32 cellular contexts compared by ENCODE assay signal in the genomic region with DNA sequence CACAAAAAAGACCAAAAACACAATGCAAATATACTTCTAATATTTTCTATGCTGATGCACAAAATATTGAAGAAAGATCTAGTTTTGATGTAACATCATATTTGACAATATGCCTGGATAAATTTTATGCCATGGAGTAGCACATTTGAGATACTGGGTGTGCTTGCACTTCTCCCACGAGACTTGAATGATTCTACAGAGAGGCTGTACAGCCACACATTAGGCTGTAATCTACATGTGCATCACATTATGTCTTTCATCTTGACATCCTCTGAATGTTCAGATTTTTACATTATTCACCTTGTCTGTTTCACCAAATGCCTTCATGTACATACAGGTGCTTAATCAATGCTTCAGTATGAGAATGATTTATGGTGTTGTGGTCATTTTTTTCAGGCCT.
DNase-seq lines count a peak whose midpoint lies in the region; ATAC-seq and TF ChIP-seq lines count a peak whose summit lies in the region.
"Had no signal": no experiment of that assay in that cellular context is flagged by ENCODE, and none has a peak within 500 bp of the region (broad histone marks: within the 10 kb centered on the region; RNA-seq: fewer than 3 reads in every experiment).

No MANE protein-coding gene starts in this region.

- no peaks in the 10 kb centered on the region; the same call in 1 of the 2 replicates for H3K9me2 ChIP-seq in SK-N-SH

- H3K4me3 ChIP-seq in SK-N-SH (ENCODE audit: low read depth in 2 of 2, low read length in 1 of 2) (no peak overlapping the region), KMS-11 (IDR thresholded peaks at IDR 0.05; ENCODE audit: insufficient read depth, low read depth, low read length) (peak overlapping the region; percentile 32), thyroid gland (replicated peaks in 1 of 3) (no peak overlapping the region)
- H3K4me3 ChIP-seq: BLaER1, spleen, tibial artery, vagina had no signal

- no peak overlapping the region for H3K27ac Mint-ChIP-seq in mesothelial cell of epicardium
- H3K27ac Mint-ChIP-seq: activated CD8-positive, alpha-beta T cell treated with anti-CD3 and anti-CD28 coated beads for 36 hours; activated naive CD4-positive, alpha-beta T cell treated with anti-CD3 and anti-CD28 coated beads, Interleukin-2, amount 50 U/mL, for 24 hours; activated T-helper 17 cell treated with anti-CD3 and anti-CD28 coated beads, Interleukin-2, amount 50 U/mL, for 72 hours; T-helper 2 cell treated with Interferon-gamma antibody and Interleukin-4, amounts not matched to agents 5 μg/mL and 100 μg/mL, for 36 hours had no signal

- H3K4me1 Mint-ChIP-seq in mesothelial cell of epicardium = no peaks in the 10 kb centered on the region
- H3K4me1 Mint-ChIP-seq: activated naive CD4-positive, alpha-beta T cell treated with anti-CD3 and anti-CD28 coated beads, Interleukin-2, amount 50 U/mL, for 24 hours; activated T-helper 17 cell treated with anti-CD3 and anti-CD28 coated beads, Interleukin-2, amount 50 U/mL, for 72 hours had no signal

- no peaks in the 10 kb centered on the region for H4K20me1 ChIP-seq in SK-N-SH (ENCODE audit: insufficient read depth)
- no peaks in the 10 kb centered on the region for H4K20me1 ChIP-seq in KMS-11 (ENCODE audit: insufficient read depth)
- H4K20me1 ChIP-seq: BLaER1 had no signal

- TF ChIP-seq CTCF in SK-N-SH (IDR thresholded peaks at IDR 0.05) (no peak), KMS-11 (conservative IDR thresholded peaks at IDR 0.05; ENCODE audit: low read depth, low read length) (no peak), thyroid gland (IDR thresholded peaks at IDR 0.05) (no peak), mesothelial cell of epicardium (IDR thresholded peaks at IDR 0.05; ENCODE audit: unreplicated experiment) (no peak)

- H3K27ac ChIP-seq in SK-N-SH (ENCODE audit: low read depth in 2 of 2, low read length in 1 of 2) = no peak overlapping the region
- H3K27ac ChIP-seq in KMS-11 = peak overlapping the region; percentile 77
- H3K27ac ChIP-seq in thyroid gland = peak overlapping the region; percentile 26 to 73 (median 54)
- H3K27ac ChIP-seq: BLaER1, dorsolateral prefrontal cortex, esophagus squamous epithelium, foreskin keratinocyte, tibial artery, vagina had no signal

- no peaks in the 10 kb centered on the region for H3F3A ChIP-seq in SK-N-SH (replicated peaks; ENCODE audit: insufficient read depth)

- ATAC-seq in SK-N-SH treated with all-trans-retinoic acid at 6 μM for 48 hours (no peak), HG02763 (IDR thresholded peaks at IDR 0.05; ENCODE audit: unreplicated experiment) (no peak)
- ATAC-seq: activated CD8-positive, alpha-beta T cell treated with anti-CD3 and anti-CD28 coated beads for 36 hours; activated T-helper 17 cell treated with anti-CD3 and anti-CD28 coated beads, Interleukin-2, amount 50 U/mL, for 72 hours; foreskin keratinocyte; HepG2; left lobe of liver; PC-3 had no signal

- intact Hi-C loops in thyroid gland (cut with DNase I) = no loop called here

- H3K9ac ChIP-seq in SK-N-SH = no peak overlapping the region
- peak overlapping the region; percentile 68 for H3K9ac ChIP-seq in KMS-11
- H3K9ac ChIP-seq: BLaER1 had no signal

- WGBS in SK-N-SH (ENCODE audit: low lambda C conversion rate) = 39% methylated on average over 1 of the region's 1 CpG
- 63 to 66% methylated on average over 1 of the region's 1 CpG for WGBS in thyroid gland, 2 donors

- H3K36me3 ChIP-seq in SK-N-SH (replicated peaks in 1 of 2; ENCODE audit: control insufficient read depth in 1 of 2, insufficient read depth in 2 of 2, low read length in 1 of 2) (no peaks in the 10 kb centered on the region), KMS-11 (ENCODE audit: insufficient read depth) (no peaks in the 10 kb centered on the region), thyroid gland (no peaks in the 10 kb centered on the region)
- H3K36me3 ChIP-seq: BLaER1, esophagus squamous epithelium, spleen, tibial artery, vagina had no signal

- no peak for TF ChIP-seq POLR2A in thyroid gland (IDR thresholded peaks at IDR 0.05)

- no peak overlapping the region for H3K4me2 ChIP-seq in SK-N-SH
- peak overlapping the region; percentile 71 for H3K4me2 ChIP-seq in KMS-11
- H3K4me2 ChIP-seq: BLaER1 had no signal

- H3K36me3 Mint-ChIP-seq in mesothelial cell of epicardium = no peaks in the 10 kb centered on the region
- H3K36me3 Mint-ChIP-seq: activated naive CD4-positive, alpha-beta T cell treated with anti-CD3 and anti-CD28 coated beads, Interleukin-2, amount 50 U/mL, for 24 hours had no signal

- TF ChIP-seq RAD21 in SK-N-SH (IDR thresholded peaks at IDR 0.05; ENCODE audit: low read length) = no peak

- H3K9me3 ChIP-seq in SK-N-SH (no peaks in the 10 kb centered on the region), thyroid gland (no peaks in the 10 kb centered on the region)
- H3K9me3 ChIP-seq: BLaER1, esophagus squamous epithelium, spleen, tibial artery, vagina had no signal

- no peak for DNase-seq in SK-N-SH
- DNase-seq in RPMI8226 = peak; percentile 15
- no peak for DNase-seq in thyroid gland
- no peak for DNase-seq in mesothelial cell of epicardium (ENCODE audit: low spot score in 2 of 2, unreplicated experiment in 2 of 2)
- DNase-seq: activated CD4-positive, alpha-beta T cell treated with anti-CD3 and anti-CD28 coated beads for 1 hour; activated CD8-positive, alpha-beta T cell treated with anti-CD3 and anti-CD28 coated beads for 36 hours; amygdala; DMS153; dorsolateral prefrontal cortex; esophagus squamous epithelium; foreskin keratinocyte; HCEC 1CT; head of caudate nucleus; mesendoderm; MV-4-11; NCI-H226; NCI-H526 treated with DMSO at 0.1 percent for 48 hours; PC-3; right cardiac atrium; Right ventricle myocardium superior; spleen; tibial artery had no signal

- CTCF ChIA-PET in SK-N-SH (lab: Yijun Ruan, JAX) = interaction anchor here (0.6 kb wide), 1 partner anchor 76 kb away, joined by 3 read pairs; no protein-coding TSS in a partner anchor

- H3K4me1 ChIP-seq in SK-N-SH (ENCODE audit: control insufficient read depth in 1 of 2, insufficient read depth in 2 of 2, low read depth in 1 of 2, low read length in 1 of 2) = no peaks in the 10 kb centered on the region; a peak in 2 of 4 replicates
- peaks cover 9% of the 10 kb centered on the region for H3K4me1 ChIP-seq in KMS-11 (ENCODE audit: low read depth, poor library complexity, severe bottlenecking)
- H3K4me1 ChIP-seq in thyroid gland = peaks cover 4 to 10% of the 10 kb centered on the region in 2 donors
- H3K4me1 ChIP-seq: esophagus squamous epithelium, foreskin keratinocyte, spleen, tibial artery, vagina had no signal

- POLR2A ChIA-PET in SK-N-SH (lab: Yijun Ruan, JAX) = no interaction called here

- no peak for TF ChIP-seq EP300 in SK-N-SH (IDR thresholded peaks at IDR 0.05; ENCODE audit: borderline replicate concordance in 1 of 2, low read depth in 1 of 2, low read length in 1 of 2)

- no peaks in the 10 kb centered on the region for H3K27me3 Mint-ChIP-seq in mesothelial cell of epicardium (ENCODE audit: low read depth)
- H3K27me3 Mint-ChIP-seq: activated CD8-positive, alpha-beta T cell treated with anti-CD3 and anti-CD28 coated beads for 36 hours; activated naive CD4-positive, alpha-beta T cell treated with anti-CD3 and anti-CD28 coated beads, Interleukin-2, amount 50 U/mL, for 24 hours; activated T-helper 17 cell treated with anti-CD3 and anti-CD28 coated beads, Interleukin-2, amount 50 U/mL, for 72 hours had no signal

- no peak overlapping the region for H3K4me3 Mint-ChIP-seq in mesothelial cell of epicardium
- H3K4me3 Mint-ChIP-seq: activated CD8-positive, alpha-beta T cell treated with anti-CD3 and anti-CD28 coated beads for 36 hours; activated naive CD4-positive, alpha-beta T cell treated with anti-CD3 and anti-CD28 coated beads, Interleukin-2, amount 50 U/mL, for 24 hours; activated T-helper 17 cell treated with anti-CD3 and anti-CD28 coated beads, Interleukin-2, amount 50 U/mL, for 72 hours; T-helper 2 cell treated with Interferon-gamma antibody and Interleukin-4, amounts not matched to agents 5 μg/mL and 100 μg/mL, for 36 hours had no signal

- no peak overlapping the region for H2AFZ ChIP-seq in SK-N-SH (ENCODE audit: low read depth)
- peak overlapping the region; percentile 84 for H2AFZ ChIP-seq in KMS-11 (ENCODE audit: low read depth)

- H3K27me3 ChIP-seq in SK-N-SH (ENCODE audit: insufficient read depth) (no peaks in the 10 kb centered on the region), KMS-11 (ENCODE audit: insufficient read depth, low read depth) (no peaks in the 10 kb centered on the region), thyroid gland (no peaks in the 10 kb centered on the region)
- H3K27me3 ChIP-seq: BLaER1, dorsolateral prefrontal cortex, esophagus squamous epithelium, foreskin keratinocyte, spleen, tibial artery, vagina had no signal

- H3K79me2 ChIP-seq in SK-N-SH (ENCODE audit: insufficient read depth) = no peaks in the 10 kb centered on the region
- H3K79me2 ChIP-seq in KMS-11 (ENCODE audit: insufficient read depth, low read depth) = no peaks in the 10 kb centered on the region

- H3K9me3 Mint-ChIP-seq in mesothelial cell of epicardium = no peaks in the 10 kb centered on the region
- H3K9me3 Mint-ChIP-seq: activated naive CD4-positive, alpha-beta T cell treated with anti-CD3 and anti-CD28 coated beads, Interleukin-2, amount 50 U/mL, for 24 hours had no signal

TF ChIP-seq in SK-N-SH, 30 proteins besides CTCF, POLR2A, EP300 and RAD21:
- TF ChIP-seq, protein P1, sequence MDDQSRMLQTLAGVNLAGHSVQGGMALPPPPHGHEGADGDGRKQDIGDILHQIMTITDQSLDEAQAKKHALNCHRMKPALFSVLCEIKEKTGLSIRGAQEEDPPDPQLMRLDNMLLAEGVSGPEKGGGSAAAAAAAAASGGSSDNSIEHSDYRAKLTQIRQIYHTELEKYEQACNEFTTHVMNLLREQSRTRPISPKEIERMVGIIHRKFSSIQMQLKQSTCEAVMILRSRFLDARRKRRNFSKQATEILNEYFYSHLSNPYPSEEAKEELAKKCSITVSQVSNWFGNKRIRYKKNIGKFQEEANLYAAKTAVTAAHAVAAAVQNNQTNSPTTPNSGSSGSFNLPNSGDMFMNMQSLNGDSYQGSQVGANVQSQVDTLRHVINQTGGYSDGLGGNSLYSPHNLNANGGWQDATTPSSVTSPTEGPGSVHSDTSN (IDR thresholded peaks at IDR 0.05) = no peak
- TF ChIP-seq GATA2 (CRISPR knock-in tag; IDR thresholded peaks at IDR 0.05) = peak; percentile 40

TF ChIP-seq in SK-N-SH treated with all-trans-retinoic acid at 6 μM for 48 hours, 23 proteins besides CTCF, POLR2A, EP300 and RAD21 (continues in another document):
- no peak for TF ChIP-seq CSDC2 (CRISPR knock-in tag; IDR thresholded peaks at IDR 0.05)

Comparison
In these comparisons a context has a peak if more than half of its experiments do, and no peak if none do; other contexts are left out.
1. H3K27ac ChIP-seq: peak in KMS-11 (single experiment) and thyroid gland (3 of 3); none in SK-N-SH (0 of 2).